ENCODE assay signal across 1 cellular context in the genomic region with DNA sequence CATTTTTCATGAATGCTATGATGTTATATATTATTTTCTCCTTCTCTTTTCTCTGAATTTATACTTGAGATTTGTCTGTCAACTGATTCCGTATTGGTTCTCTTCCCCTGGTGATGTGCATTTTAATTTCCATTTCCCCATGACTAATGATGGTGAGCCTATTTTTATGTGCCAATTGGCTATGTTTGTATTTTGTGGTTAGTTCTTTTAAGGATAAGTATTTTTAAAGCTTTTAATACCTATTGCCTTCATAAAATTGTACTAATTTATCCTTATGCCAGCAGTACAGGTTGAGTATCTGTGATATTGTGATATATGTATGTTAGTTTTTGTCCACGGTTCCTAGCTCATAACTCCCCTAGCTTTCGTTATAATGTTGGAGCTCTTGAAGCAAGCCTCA.
TF ChIP-seq lines count a peak whose summit lies in the region.

No MANE protein-coding gene starts in this region.

TF ChIP-seq in GM23338, 12 proteins besides CTCF, POLR2A, EP300 and RAD21:
- TF ChIP-seq ZNF114 (CRISPR knock-in tag; IDR thresholded peaks at IDR 0.05): no peak
- no peak for TF ChIP-seq JUNB (IDR thresholded peaks at IDR 0.05; ENCODE audit: unreplicated experiment)
